In the genomic region with DNA sequence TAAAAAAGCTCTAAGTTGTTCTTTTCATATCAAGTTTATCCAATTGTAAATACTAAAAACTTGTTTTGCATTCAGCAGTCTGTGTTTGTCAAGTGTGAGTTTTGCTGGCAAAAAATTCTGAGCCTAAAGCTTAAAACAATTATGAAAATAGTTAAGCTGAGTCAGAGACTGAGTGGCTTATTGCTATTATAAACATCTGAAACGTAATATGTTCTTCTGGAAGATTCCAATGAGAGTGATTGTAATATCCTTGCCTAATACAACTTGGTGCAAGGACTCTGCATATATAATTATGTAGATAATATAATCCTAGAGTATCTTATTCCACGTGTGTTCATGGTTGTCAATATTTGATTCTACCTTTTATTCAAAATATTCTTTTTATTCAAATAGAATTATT, we compare ENCODE assay signal across 21 cellular contexts.
"Had no signal": no experiment of that assay in that cellular context is flagged by ENCODE, and none has a peak within 500 bp of the region (broad histone marks: within the 10 kb centered on the region; RNA-seq: fewer than 3 reads in every experiment).

No MANE protein-coding gene starts in this region.

- H3K36me3 ChIP-seq: lower lobe of right lung, suprapubic skin had no signal

- H3K9me3 Mint-ChIP-seq: activated B cell treated with CpG ODN at 0.5 μM for 24 hours; activated naive CD8-positive, alpha-beta T cell treated with anti-CD3 and anti-CD28 coated beads for 36 hours; activated T-cell treated with anti-CD3 and anti-CD28 coated beads, Interleukin-2, amount 50 U/mL, for 4 hours; naive B cell; stimulated activated memory B cell treated with anti-CD40 and anti-IgM and Interleukin-4, amounts not matched to agents 10 μg/mL and 1 μg/mL and 100 μg/mL, for 72 hours; T-helper 2 cell treated with Interferon-gamma antibody and Interleukin-4, amounts not matched to agents 5 μg/mL and 100 μg/mL, for 36 hours had no signal

- H3K9me3 ChIP-seq: lower lobe of right lung, stomach, suprapubic skin, tibial nerve had no signal

- H3K27ac ChIP-seq: epithelial cell of prostate, heart left ventricle, lower lobe of right lung, stomach, suprapubic skin, tibial nerve had no signal

- H3K4me3 Mint-ChIP-seq: activated B cell treated with CpG ODN at 0.5 μM for 24 hours; activated CD4-positive, alpha-beta T cell treated with anti-CD3 and anti-CD28 coated beads for 36 hours; activated naive CD8-positive, alpha-beta T cell treated with anti-CD3 and anti-CD28 coated beads for 36 hours; activated T-cell treated with anti-CD3 and anti-CD28 coated beads, Interleukin-2, amount 50 U/mL, for 4 hours; naive B cell; neural crest cell; stimulated activated memory B cell treated with anti-CD40 and anti-IgM and Interleukin-4, amounts not matched to agents 10 μg/mL and 1 μg/mL and 100 μg/mL, for 72 hours; T-helper 2 cell treated with Interferon-gamma antibody and Interleukin-4, amounts not matched to agents 5 μg/mL and 100 μg/mL, for 36 hours had no signal

- H3K4me3 ChIP-seq: heart left ventricle, lower lobe of right lung, smooth muscle cell, stomach, suprapubic skin, tibial nerve had no signal

- H3K4me2 ChIP-seq: smooth muscle cell had no signal

- H3K27me3 Mint-ChIP-seq: activated B cell treated with CpG ODN at 0.5 μM for 24 hours; activated CD4-positive, alpha-beta T cell treated with anti-CD3 and anti-CD28 coated beads for 36 hours; activated naive CD8-positive, alpha-beta T cell treated with anti-CD3 and anti-CD28 coated beads for 36 hours; naive B cell; stimulated activated memory B cell treated with anti-CD40 and anti-IgM and Interleukin-4, amounts not matched to agents 10 μg/mL and 1 μg/mL and 100 μg/mL, for 72 hours had no signal

- H3K4me1 ChIP-seq: heart left ventricle, lower lobe of right lung, suprapubic skin, tibial nerve had no signal

- H3K27me3 ChIP-seq: heart left ventricle, stomach, suprapubic skin, tibial nerve had no signal

- H3K4me1 Mint-ChIP-seq: activated B cell treated with CpG ODN at 0.5 μM for 24 hours; neural crest cell; stimulated activated memory B cell treated with anti-CD40 and anti-IgM and Interleukin-4, amounts not matched to agents 10 μg/mL and 1 μg/mL and 100 μg/mL, for 72 hours had no signal

- H3K27ac Mint-ChIP-seq: activated B cell treated with CpG ODN at 0.5 μM for 24 hours; activated CD4-positive, alpha-beta T cell treated with anti-CD3 and anti-CD28 coated beads for 36 hours; activated naive CD8-positive, alpha-beta T cell treated with anti-CD3 and anti-CD28 coated beads for 36 hours; naive B cell; stimulated activated memory B cell treated with anti-CD40 and anti-IgM and Interleukin-4, amounts not matched to agents 10 μg/mL and 1 μg/mL and 100 μg/mL, for 72 hours; T-helper 2 cell treated with Interferon-gamma antibody and Interleukin-4, amounts not matched to agents 5 μg/mL and 100 μg/mL, for 36 hours had no signal

- DNase-seq: activated B cell treated with CpG ODN at 0.5 μM for 24 hours; activated CD4-positive, alpha-beta T cell treated with anti-CD3 and anti-CD28 coated beads for 36 hours; activated CD4-positive, alpha-beta T cell treated with anti-CD3 and anti-CD28 coated beads, Interleukin-2, amount 50 U/mL, for 48 hours; activated CD8-positive, alpha-beta memory T cell treated with anti-CD3 and anti-CD28 coated beads, Interleukin-2, amount 50 U/mL, for 48 hours; activated naive CD4-positive, alpha-beta T cell treated with Interleukin-2 at 50 U/mL for 16 hours; activated naive CD8-positive, alpha-beta T cell treated with anti-CD3 and anti-CD28 coated beads for 36 hours; activated T-cell treated with anti-CD3 and anti-CD28 coated beads, Interleukin-2, amount 50 U/mL, for 4 hours; amygdala; heart left ventricle; lower lobe of right lung; naive B cell; stimulated activated CD4-positive, alpha-beta T cell treated with anti-CD3 and anti-CD28 coated beads, Interleukin-15, amount 100 ng/mL, for 24 hours; stomach had no signal

- ATAC-seq: activated CD4-positive, alpha-beta T cell treated with anti-CD3 and anti-CD28 coated beads for 36 hours; activated T-cell treated with anti-CD3 and anti-CD28 coated beads, Interleukin-2, amount 50 U/mL, for 4 hours; heart left ventricle; lower lobe of right lung; sciatic nerve; stimulated activated memory B cell treated with anti-CD40 and anti-IgM and Interleukin-4, amounts not matched to agents 10 μg/mL and 1 μg/mL and 100 μg/mL, for 72 hours had no signal
